ENCODE assay signal across 22 cellular contexts in genomic region chr14:67735361-67735921, GRCh38. TPM values are rescaled to one million over a fixed set of nuclear protein-coding genes. Genes with fewer than 3 reads are reported as not detected.
DNase-seq lines count a peak whose midpoint lies in the region; ATAC-seq and TF ChIP-seq lines count a peak whose summit lies in the region.
"Had no signal": no experiment of that assay in that cellular context is flagged by ENCODE, and none has a peak within 500 bp of the region (broad histone marks: within the 10 kb centered on the region; RNA-seq: fewer than 3 reads in every experiment).

No MANE protein-coding gene starts in this region.

- TF ChIP-seq CTCF in right atrium auricular region (IDR thresholded peaks at IDR 0.05) = no peak
- TF ChIP-seq CTCF in left ventricle myocardium inferior (IDR thresholded peaks at IDR 0.05; ENCODE audit: borderline replicate concordance) = no peak
- no peak for TF ChIP-seq CTCF in psoas muscle (IDR thresholded peaks at IDR 0.05)

- H3K27ac ChIP-seq in right atrium auricular region (peak overlapping the region in 1 of 2 donors; percentile 39), left ventricle myocardium inferior (replicated peaks) (peak overlapping the region; percentile 34), psoas muscle (peak overlapping the region; percentile 71)
- H3K27ac ChIP-seq: C4-2B, RWPE1, SJCRH30 had no signal

- 9 to 24% (median 18%) methylated on average over 8 of the region's 8 CpGs for WGBS in psoas muscle, 3 donors

- H3K4me1 ChIP-seq in right atrium auricular region (peaks cover 0 to 20% of the 10 kb centered on the region in 2 donors), left ventricle myocardium inferior (peaks cover 28% of the 10 kb centered on the region), psoas muscle (peaks cover 39% of the 10 kb centered on the region), HAP-1 (no peaks in the 10 kb centered on the region)

- no peaks in the 10 kb centered on the region for H3K9me3 ChIP-seq in right atrium auricular region
- no peaks in the 10 kb centered on the region for H3K9me3 ChIP-seq in left ventricle myocardium inferior (replicated peaks)
- no peaks in the 10 kb centered on the region for H3K9me3 ChIP-seq in psoas muscle
- H3K9me3 ChIP-seq in HAP-1 = no peaks in the 10 kb centered on the region
- H3K9me3 ChIP-seq: SJCRH30 had no signal

- in situ Hi-C loops in HAP-1 (cut with MboI; ENCODE audit: low sequenced_read_pairs) = no loop called here

- H3K27me3 ChIP-seq in right atrium auricular region (no peaks in the 10 kb centered on the region), left ventricle myocardium inferior (ENCODE audit: low read depth) (no peaks in the 10 kb centered on the region), psoas muscle (ENCODE audit: insufficient read depth in 3 of 3, low read length in 2 of 3) (no peaks in the 10 kb centered on the region), HAP-1 (ENCODE audit: low read depth) (no peaks in the 10 kb centered on the region)
- H3K27me3 ChIP-seq: SJCRH30 had no signal

- no peak for DNase-seq in Right ventricle myocardium superior
- DNase-seq in right atrium auricular region (ENCODE audit: low spot score) = no peak
- DNase-seq in left ventricle myocardium inferior = no peak
- DNase-seq in psoas muscle = no peak
- DNase-seq in HAP-1 (ENCODE audit: low spot score in 2 of 2) = no peak
- DNase-seq in DMS153 treated with DMSO at 0.1 percent for 48 hours (lab: John Stamatoyannopoulos, UW; ENCODE audit: unreplicated experiment) = no peak
- DNase-seq: Calu3; CD8-positive, alpha-beta memory T cell; GDM1; NCI-H1092; NCI-H1436; NCI-H187 treated with DMSO at 0.1 percent for 48 hours; NCI-H2107; NK-92 treated with Interleukin-12 subunit alpha and Interleukin-12 subunit beta, amount 100 ng/mL, for 24 hours; SJCRH30 had no signal

- intact Hi-C loops in Right ventricle myocardium superior (cut with DNase I) = no loop called here
- intact Hi-C loops in left ventricle myocardium inferior (cut with micrococcal nuclease) = no loop called here
- intact Hi-C loops in psoas muscle (cut with DNase I) = no loop called here

- H3K36me3 ChIP-seq in right atrium auricular region (no peaks in the 10 kb centered on the region), left ventricle myocardium inferior (no peaks in the 10 kb centered on the region), psoas muscle (ENCODE audit: insufficient read depth in 1 of 2, low read depth in 1 of 2) (no peaks in the 10 kb centered on the region), HAP-1 (replicated peaks) (no peaks in the 10 kb centered on the region)
- H3K36me3 ChIP-seq: SJCRH30 had no signal

- no peak overlapping the region for H3K4me3 ChIP-seq in right atrium auricular region
- H3K4me3 ChIP-seq in left ventricle myocardium inferior = no peak overlapping the region
- H3K4me3 ChIP-seq in psoas muscle = no peak overlapping the region
- no peak overlapping the region for H3K4me3 ChIP-seq in HAP-1
- H3K4me3 ChIP-seq: K562, SJCRH30 had no signal

- ATAC-seq in Right ventricle myocardium superior (ENCODE audit: poor library complexity) (peak; percentile 49), psoas muscle (peak in 1 of 4 donors; percentile 29), HG02623 (IDR thresholded peaks at IDR 0.05; ENCODE audit: unreplicated experiment) (no peak)

RNA-seq across cellular contexts. Expression of gene RDH12, which starts 33.8 kb away (rescaled TPM):
- total RNA-seq in Right ventricle myocardium superior = not detected
- total RNA-seq in right atrium auricular region = not detected
- total RNA-seq in left ventricle myocardium inferior = not detected
- not detected for total RNA-seq in psoas muscle
- polyA plus RNA-seq in psoas muscle = under 1 TPM in 1 of 3 donors, not detected in 2; 0.03 TPM
- total RNA-seq: A172; CD8-positive, alpha-beta memory T cell; HFFc6; NCI-H460; SJCRH30 had no signal
- polyA plus RNA-seq: CD8-positive, alpha-beta memory T cell had no signal

RNA-seq across cellular contexts. Expression of gene RDH11, which starts 39.9 kb away (rescaled TPM):
- total RNA-seq in Right ventricle myocardium superior (13.2 TPM), right atrium auricular region (10 to 100 TPM; 20.8 to 24.0 TPM), left ventricle myocardium inferior (13.9 TPM), psoas muscle (10 to 100 TPM in 1 of 4 donors, 1 to 10 TPM in 3; 5.4 to 11.1 (median 7.9) TPM)
- polyA plus RNA-seq in psoas muscle = 10 to 100 TPM in 1 of 3 donors, 1 to 10 TPM in 2; 7.7 to 15.6 (median 9.4) TPM
